In the genomic region with DNA sequence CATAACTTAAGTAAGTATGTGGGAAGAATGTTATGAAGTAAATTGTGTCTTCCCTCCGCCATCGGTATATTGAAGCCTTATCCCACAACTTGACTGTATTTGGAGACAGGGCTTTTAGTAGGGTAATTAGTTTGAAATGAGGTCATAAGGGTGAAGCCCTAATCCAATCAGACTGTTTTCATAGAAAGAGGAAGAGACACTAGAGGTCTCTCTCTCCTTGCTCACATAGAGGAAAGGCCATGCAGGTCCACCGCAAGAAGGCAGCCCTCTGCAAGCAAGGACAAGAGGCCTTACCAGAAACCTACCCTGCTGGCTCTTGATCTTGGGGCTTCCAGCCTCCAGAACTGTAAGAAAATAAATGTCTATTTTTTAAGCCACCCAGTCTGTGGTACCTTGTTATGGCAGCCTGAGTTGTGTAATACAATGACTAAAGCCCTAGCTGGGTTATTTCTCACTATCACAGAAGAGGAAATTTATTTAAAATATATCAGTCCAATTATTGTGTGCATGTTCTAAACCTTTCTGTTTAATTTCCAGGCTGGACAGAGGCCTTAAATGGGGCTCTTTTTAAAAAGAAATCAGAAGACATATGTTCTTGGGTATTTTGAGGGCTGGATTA, we compare ENCODE assay signal across 16 cellular contexts. TPM values are rescaled to one million over a fixed set of nuclear protein-coding genes. Genes with fewer than 3 reads are reported as not detected.
DNase-seq lines count a peak whose midpoint lies in the region; ATAC-seq and TF ChIP-seq lines count a peak whose summit lies in the region.
"Had no signal": no experiment of that assay in that cellular context is flagged by ENCODE, and none has a peak within 500 bp of the region (broad histone marks: within the 10 kb centered on the region; RNA-seq: fewer than 3 reads in every experiment).

No MANE protein-coding gene starts in this region.

- H3K27ac Mint-ChIP-seq in CD14-positive monocyte = peak overlapping the region; percentile 51 to 90 (median 85)
- H3K27ac Mint-ChIP-seq in activated T-helper 17 cell treated with anti-CD3 and anti-CD28 coated beads, Interleukin-2, amount 50 U/mL, for 72 hours = no peak overlapping the region
- H3K27ac Mint-ChIP-seq: activated CD8-positive, alpha-beta memory T cell treated with anti-CD3 and anti-CD28 coated beads, Interleukin-2, amount 10 ng/mL, durations not matched to agents 7 days and 5 days; activated naive CD4-positive, alpha-beta T cell treated with anti-CD3 and anti-CD28 coated beads for 36 hours; stimulated activated naive CD8-positive, alpha-beta T cell treated with anti-CD3 and anti-CD28 coated beads, Interleukin-15, Interleukin-2, amounts not matched to agents 100 ng/mL and 50 ng/mL, for 24 hours had no signal

- TF ChIP-seq RAD21 in Ishikawa (IDR thresholded peaks at IDR 0.05; ENCODE audit: low read depth) = peak; percentile 12; the same call in 1 of the 2 replicates

- no peak for TF ChIP-seq CTCF in CD14-positive monocyte (IDR thresholded peaks at IDR 0.05)
- no peak for TF ChIP-seq CTCF in fibroblast of mammary gland (conservative IDR thresholded peaks at IDR 0.05; ENCODE audit: control insufficient read depth, insufficient read depth, low read depth, low read length)
- TF ChIP-seq CTCF in sigmoid colon (IDR thresholded peaks at IDR 0.05) = no peak

- intact Hi-C loops in CD14-positive monocyte (cut with micrococcal nuclease) = loop anchor here (2.0 to 5.0 kb wide), 3 partner anchors 17 to 71 kb away; no protein-coding TSS in a partner anchor
- intact Hi-C loops in posterior cingulate gyrus (cut with DNase I) = no loop called here
- intact Hi-C loops in sigmoid colon (cut with DNase I) = no loop called here

- H3K36me3 Mint-ChIP-seq in CD14-positive monocyte = no peaks in the 10 kb centered on the region
- no peaks in the 10 kb centered on the region for H3K36me3 Mint-ChIP-seq in activated T-helper 17 cell treated with anti-CD3 and anti-CD28 coated beads, Interleukin-2, amount 50 U/mL, for 72 hours (ENCODE audit: low read depth)
- H3K36me3 Mint-ChIP-seq: activated CD8-positive, alpha-beta memory T cell treated with anti-CD3 and anti-CD28 coated beads, Interleukin-2, amount 10 ng/mL, durations not matched to agents 7 days and 5 days had no signal

- H3K4me3 ChIP-seq in fibroblast of mammary gland (ENCODE audit: control insufficient read depth, low read depth, low read length) = no peak overlapping the region
- H3K4me3 ChIP-seq in sigmoid colon = no peak overlapping the region
- H3K4me3 ChIP-seq: cardiac muscle cell, hepatocyte had no signal

- no peak for TF ChIP-seq POLR2A in sigmoid colon (IDR thresholded peaks at IDR 0.05)

- peaks cover 21% of the 10 kb centered on the region for H3K4me1 Mint-ChIP-seq in CD14-positive monocyte
- H3K4me1 Mint-ChIP-seq in activated T-helper 17 cell treated with anti-CD3 and anti-CD28 coated beads, Interleukin-2, amount 50 U/mL, for 72 hours = no peaks in the 10 kb centered on the region
- H3K4me1 Mint-ChIP-seq: activated CD8-positive, alpha-beta memory T cell treated with anti-CD3 and anti-CD28 coated beads, Interleukin-2, amount 10 ng/mL, durations not matched to agents 7 days and 5 days had no signal

- no peaks in the 10 kb centered on the region for H3K9me3 ChIP-seq in sigmoid colon

- peaks cover 0 to 24% (median 11%) of the 10 kb centered on the region in 4 donors for H3K4me1 ChIP-seq in sigmoid colon

- H3K27me3 Mint-ChIP-seq in CD14-positive monocyte (ENCODE audit: low read depth in 3 of 3) = peaks cover 0 to 2% (median 2%) of the 10 kb centered on the region in 3 donors
- no peaks in the 10 kb centered on the region for H3K27me3 Mint-ChIP-seq in activated T-helper 17 cell treated with anti-CD3 and anti-CD28 coated beads, Interleukin-2, amount 50 U/mL, for 72 hours
- H3K27me3 Mint-ChIP-seq: activated CD8-positive, alpha-beta memory T cell treated with anti-CD3 and anti-CD28 coated beads, Interleukin-2, amount 10 ng/mL, durations not matched to agents 7 days and 5 days; stimulated activated naive CD8-positive, alpha-beta T cell treated with anti-CD3 and anti-CD28 coated beads, Interleukin-15, Interleukin-2, amounts not matched to agents 100 ng/mL and 50 ng/mL, for 24 hours had no signal

- in situ Hi-C loops in SK-MEL-5 (cut with HindIII; ENCODE audit: low pct_unique_long_range_greater_than_20kb, low sequenced_read_pairs) = no loop called here

- no peak overlapping the region for H3K27ac ChIP-seq in sigmoid colon
- H3K27ac ChIP-seq: cardiac muscle cell had no signal

- no peak for ATAC-seq in HG03457 (IDR thresholded peaks at IDR 0.05; ENCODE audit: unreplicated experiment)
- no peak for ATAC-seq in activated T-helper 17 cell treated with anti-CD3 and anti-CD28 coated beads, Interleukin-2, amount 50 U/mL, for 72 hours (replicated peaks)
- ATAC-seq: activated CD8-positive, alpha-beta memory T cell treated with anti-CD3 and anti-CD28 coated beads, Interleukin-2, amount 10 ng/mL, durations not matched to agents 7 days and 5 days; sciatic nerve had no signal

- no peaks in the 10 kb centered on the region for H3K27me3 ChIP-seq in sigmoid colon
- H3K27me3 ChIP-seq: cardiac muscle cell, hepatocyte had no signal

- peaks cover 0 to 2% (median 0%) of the 10 kb centered on the region in 7 donors for H3K9me3 Mint-ChIP-seq in CD14-positive monocyte
- peaks cover 5% of the 10 kb centered on the region for H3K9me3 Mint-ChIP-seq in activated T-helper 17 cell treated with anti-CD3 and anti-CD28 coated beads, Interleukin-2, amount 50 U/mL, for 72 hours
- H3K9me3 Mint-ChIP-seq: activated naive CD4-positive, alpha-beta T cell treated with anti-CD3 and anti-CD28 coated beads for 36 hours had no signal

- DNase-seq in CD14-positive monocyte (ENCODE audit: low spot score) (peak; percentile 46), SK-MEL-5 (ENCODE audit: low read depth, low spot score) (peak; percentile 44), fibroblast of mammary gland (ENCODE audit: low read depth) (peak; percentile 58), posterior cingulate gyrus (no peak), sigmoid colon (no peak)
- DNase-seq: activated CD8-positive, alpha-beta memory T cell treated with anti-CD3 and anti-CD28 coated beads, Interleukin-2, amount 10 ng/mL, durations not matched to agents 7 days and 5 days; activated naive CD4-positive, alpha-beta T cell treated with anti-CD3 and anti-CD28 coated beads for 36 hours; NCI-H2227 treated with DMSO at 0.1 percent for 48 hours had no signal

- WGBS in sigmoid colon, 2 donors = 96 to 97% methylated on average over 3 of the region's 3 CpGs

- no peaks in the 10 kb centered on the region for H3K36me3 ChIP-seq in sigmoid colon
- H3K36me3 ChIP-seq: cardiac muscle cell had no signal

- TF ChIP-seq EP300 in Ishikawa (IDR thresholded peaks at IDR 0.05; ENCODE audit: borderline replicate concordance) = no peak
- no peak for TF ChIP-seq EP300 in sigmoid colon (IDR thresholded peaks at IDR 0.05)

- H3K4me3 Mint-ChIP-seq in CD14-positive monocyte = no peak overlapping the region
- no peak overlapping the region for H3K4me3 Mint-ChIP-seq in activated T-helper 17 cell treated with anti-CD3 and anti-CD28 coated beads, Interleukin-2, amount 50 U/mL, for 72 hours
- H3K4me3 Mint-ChIP-seq: activated CD8-positive, alpha-beta memory T cell treated with anti-CD3 and anti-CD28 coated beads, Interleukin-2, amount 10 ng/mL, durations not matched to agents 7 days and 5 days; activated naive CD4-positive, alpha-beta T cell treated with anti-CD3 and anti-CD28 coated beads for 36 hours; stimulated activated naive CD8-positive, alpha-beta T cell treated with anti-CD3 and anti-CD28 coated beads, Interleukin-15, Interleukin-2, amounts not matched to agents 100 ng/mL and 50 ng/mL, for 24 hours had no signal

TF ChIP-seq in Ishikawa, 13 proteins besides CTCF, POLR2A, EP300 and RAD21 (continues in another document):
- no peak for TF ChIP-seq TCF12 (IDR thresholded peaks at IDR 0.05; ENCODE audit: low read depth)
- no peak for TF ChIP-seq TAF1 (IDR thresholded peaks at IDR 0.05; ENCODE audit: low read depth)
- no peak for TF ChIP-seq EGR1 (IDR thresholded peaks at IDR 0.05)
- no peak for TF ChIP-seq FOXM1 (IDR thresholded peaks at IDR 0.05; ENCODE audit: borderline replicate concordance, low read depth)
- TF ChIP-seq CEBPB (IDR thresholded peaks at IDR 0.05) = no peak
- TF ChIP-seq, protein P1, sequence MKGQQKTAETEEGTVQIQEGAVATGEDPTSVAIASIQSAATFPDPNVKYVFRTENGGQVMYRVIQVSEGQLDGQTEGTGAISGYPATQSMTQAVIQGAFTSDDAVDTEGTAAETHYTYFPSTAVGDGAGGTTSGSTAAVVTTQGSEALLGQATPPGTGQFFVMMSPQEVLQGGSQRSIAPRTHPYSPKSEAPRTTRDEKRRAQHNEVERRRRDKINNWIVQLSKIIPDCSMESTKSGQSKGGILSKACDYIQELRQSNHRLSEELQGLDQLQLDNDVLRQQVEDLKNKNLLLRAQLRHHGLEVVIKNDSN (IDR thresholded peaks at IDR 0.05) = no peak
- TF ChIP-seq NFIC (IDR thresholded peaks at IDR 0.05) = no peak
- TF ChIP-seq, protein P2, sequence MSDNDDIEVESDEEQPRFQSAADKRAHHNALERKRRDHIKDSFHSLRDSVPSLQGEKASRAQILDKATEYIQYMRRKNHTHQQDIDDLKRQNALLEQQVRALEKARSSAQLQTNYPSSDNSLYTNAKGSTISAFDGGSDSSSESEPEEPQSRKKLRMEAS (IDR thresholded peaks at IDR 0.05) = no peak

RNA-seq across cellular contexts. Expression of a gene that starts 12.7 kb away (rescaled TPM):
- not detected for polyA plus RNA-seq in CD14-positive monocyte
- total RNA-seq in SK-MEL-5 (2014; rRNA removed; shearing (Covaris generic)) = not detected in 2 replicates
- not detected in 2 replicates for polyA plus RNA-seq in SK-MEL-5 (2015; cell fraction: cytosol; rRNA removed)
- polyA plus RNA-seq in SK-MEL-5 (2015; cell fraction: nucleus; rRNA removed) = not detected in 2 replicates
- not detected for total RNA-seq in activated T-helper 17 cell treated with anti-CD3 and anti-CD28 coated beads, Interleukin-2, amount 50 U/mL, for 72 hours
- 1 to 10 TPM in 1 of 4 donors, under 1 TPM in 3; 0.14 to 2.2 (median 0.43) TPM for total RNA-seq in sigmoid colon
- polyA plus RNA-seq in sigmoid colon = 1 to 10 TPM in 1 of 3 donors, under 1 TPM in 2; under 0.01 to 2.3 (median 0.29) TPM
- total RNA-seq: activated CD8-positive, alpha-beta memory T cell treated with anti-CD3 and anti-CD28 coated beads, Interleukin-2, amount 10 ng/mL, durations not matched to agents 7 days and 5 days; activated naive CD4-positive, alpha-beta T cell treated with anti-CD3 and anti-CD28 coated beads for 36 hours had no signal
- polyA plus RNA-seq: neural cell had no signal

Comparison
In these comparisons a context has a peak if more than half of its experiments do, and no peak if none do; other contexts are left out.
1. DNase-seq: peak in CD14-positive monocyte (single experiment), SK-MEL-5 (single experiment) and fibroblast of mammary gland (single experiment); none in posterior cingulate gyrus (0 of 10) and sigmoid colon (single experiment).
2. intact Hi-C loops: an anchor here in CD14-positive monocyte (2.0 to 5.0 kb wide); none called in posterior cingulate gyrus and sigmoid colon.